ENCODE assay signal across 9 cellular contexts in the genomic region with DNA sequence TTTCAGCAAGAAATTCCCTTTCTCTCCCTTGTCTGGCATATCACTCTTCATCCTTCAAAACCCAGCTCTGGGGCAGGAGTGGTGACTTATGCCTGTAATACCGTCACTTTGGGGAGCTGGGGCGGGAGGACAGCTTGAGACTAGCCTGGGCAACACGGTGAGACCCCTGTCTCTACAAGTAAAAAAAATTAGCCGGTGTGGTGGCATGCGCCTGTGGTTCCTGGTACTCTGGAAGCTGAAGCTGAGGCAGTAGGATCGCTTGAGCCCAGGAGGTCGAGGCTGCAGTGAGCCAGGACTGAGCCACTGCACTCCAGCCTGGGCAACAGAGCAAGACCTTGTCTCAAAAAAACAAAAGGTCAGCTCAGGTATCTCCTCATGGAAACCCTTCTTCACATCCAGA. TPM values are rescaled to one million over a fixed set of nuclear protein-coding genes. Genes with fewer than 3 reads are reported as not detected.
A peak's percentile ranks its signal among the peaks of the same experiment; 100 is the strongest.
DNase-seq lines count a peak whose midpoint lies in the region; ATAC-seq, FAIRE-seq and TF ChIP-seq lines count a peak whose summit lies in the region.
"Had no signal": no experiment of that assay in that cellular context is flagged by ENCODE, and none has a peak within 500 bp of the region (broad histone marks: within the 10 kb centered on the region; RNA-seq: fewer than 3 reads in every experiment).

No MANE protein-coding gene starts in this region.

- no peak overlapping the region for H3K14ac ChIP-seq in H1 (ENCODE audit: insufficient read length)
- no peak overlapping the region for H3K14ac ChIP-seq in neuronal stem cell (ENCODE audit: low read length)

- H3K4ac ChIP-seq in H1 (replicated peaks; ENCODE audit: insufficient read length, low read depth, low read length) (no peak overlapping the region), neuronal stem cell (ENCODE audit: low read length) (no peak overlapping the region)

- no peak for TF ChIP-seq EP300 in H1 (IDR thresholded peaks at IDR 0.05; ENCODE audit: borderline replicate concordance in 1 of 2, low read depth in 2 of 2, low read length in 2 of 2)

- no peak overlapping the region for H3K18ac ChIP-seq in H1 (ENCODE audit: extremely low read depth, low read length)
- H3K18ac ChIP-seq in neuronal stem cell (ENCODE audit: low read length) = no peak overlapping the region

- H4K91ac ChIP-seq in H1 (replicated peaks; ENCODE audit: insufficient read length, low read length) (no peak overlapping the region), neuronal stem cell (ENCODE audit: low read depth, low read length, poor library complexity) (no peak overlapping the region)

- no peak overlapping the region for H4K5ac ChIP-seq in H1 (ENCODE audit: insufficient read length, low read depth, low read length)

- H2AK5ac ChIP-seq in H1 (ENCODE audit: low read depth, low read length) = no peak overlapping the region
- no peak overlapping the region for H2AK5ac ChIP-seq in neuronal stem cell (ENCODE audit: low read depth, low read length)

- peaks cover 8 to 46% of the 10 kb centered on the region in 2 donors for H3K36me3 Mint-ChIP-seq in CD4-positive, alpha-beta memory T cell

- H3K9ac ChIP-seq in OCI-LY1 (ENCODE audit: low read length) = peak overlapping the region; percentile 96
- H3K9ac ChIP-seq in H1 (replicated peaks in 1 of 4; ENCODE audit: extremely low read depth in 1 of 4, low read depth in 3 of 4, low read length in 3 of 4) = peak overlapping the region in 2 of 4 experiments; percentile 71 to 94; a peak in 2 of 7 replicates
- H3K9ac ChIP-seq in neuronal stem cell (ENCODE audit: low read depth, low read length, poor library complexity) = no peak overlapping the region

- H3K27me3 ChIP-seq in CD4-positive, alpha-beta memory T cell (ENCODE audit: insufficient read depth, low read length) = no peaks in the 10 kb centered on the region
- H3K27me3 ChIP-seq in OCI-LY1 (ENCODE audit: insufficient read depth, low read length) (no peaks in the 10 kb centered on the region), H1 (replicated peaks in 1 of 4; ENCODE audit: control insufficient read depth in 3 of 4, extremely low read depth in 1 of 4, insufficient read depth in 3 of 4, low read length in 3 of 4) (no peaks in the 10 kb centered on the region), neuronal stem cell (ENCODE audit: control insufficient read depth in 3 of 3, insufficient read depth in 3 of 3, low read depth in 1 of 3, low read length in 3 of 3) (no peaks in the 10 kb centered on the region)

- ATAC-seq in HG03520 (IDR thresholded peaks at IDR 0.05; ENCODE audit: unreplicated experiment) = no peak

- intact Hi-C loops in CD4-positive, alpha-beta memory T cell (cut with micrococcal nuclease) = loop anchor here (2.0 kb wide), 2 partner anchors 249 to 403 kb away; partner anchors contain the start of genes CCDC87, CCS and MRPL11

- H4K20me1 ChIP-seq in OCI-LY1 (ENCODE audit: insufficient read depth, low read length) (no peaks in the 10 kb centered on the region), H1 (replicated peaks in 1 of 2; ENCODE audit: control insufficient read depth in 1 of 2, insufficient read depth in 2 of 2, low read length in 2 of 2) (peaks cover 4 to 13% of the 10 kb centered on the region in 2 experiments)

- H3K9me3 Mint-ChIP-seq in CD4-positive, alpha-beta memory T cell = peaks cover 0 to 5% (median 0%) of the 10 kb centered on the region in 8 donors

- H2BK5ac ChIP-seq in H1 (ENCODE audit: low read depth, low read length) = no peak overlapping the region
- H2BK5ac ChIP-seq in neuronal stem cell (ENCODE audit: low read length) = no peak overlapping the region

- TF ChIP-seq POLR2A in H1 (IDR thresholded peaks at IDR 0.05; ENCODE audit: control extremely low read depth in 1 of 2, low read depth in 2 of 2, low read length in 2 of 2) = no peak

- no peak overlapping the region for H3K23ac ChIP-seq in H1 (ENCODE audit: insufficient read length)
- no peak overlapping the region for H3K23ac ChIP-seq in neuronal stem cell (ENCODE audit: low read depth, low read length, poor library complexity)

- no peak overlapping the region for H2BK12ac ChIP-seq in H1 (ENCODE audit: low read depth, low read length)
- no peak overlapping the region for H2BK12ac ChIP-seq in neuronal stem cell (ENCODE audit: low read length)

- CTCF ChIA-PET in CD4-positive, alpha-beta memory T cell (lab: Charles Lee; ENCODE audit: partially characterized antibody) = interaction anchor here (0.7 to 1.8 kb wide), 3 partner anchors 9 to 163 kb away, joined by 3 to 6 read pairs (median 4); no protein-coding TSS in a partner anchor
- CTCF ChIA-PET in H1 (lab: Charles Lee; ENCODE audit: partially characterized antibody) = interaction anchor here (0.8 to 7.1 kb wide), 12 partner anchors 8 to 351 kb away, joined by 3 to 57 read pairs (median 8); partner anchors contain the start of gene C11orf86

- peak overlapping the region; percentile 97 for H3K27ac ChIP-seq in CD4-positive, alpha-beta memory T cell (ENCODE audit: low read depth, low read length)
- H3K27ac ChIP-seq in OCI-LY1 (ENCODE audit: low read depth, low read length, poor library complexity, severe bottlenecking) (peak overlapping the region; percentile 8), H1 (ENCODE audit: low read depth, low read length) (no peak overlapping the region), neuronal stem cell (replicated peaks; ENCODE audit: low read length) (no peak overlapping the region)

- no peaks in the 10 kb centered on the region for H3K9me2 ChIP-seq in OCI-LY1 (ENCODE audit: low read depth, low read length)

- H3K4me1 Mint-ChIP-seq in CD4-positive, alpha-beta memory T cell = peaks cover 34 to 59% (median 45%) of the 10 kb centered on the region in 4 donors

- no peak overlapping the region for H2BK120ac ChIP-seq in H1 (replicated peaks; ENCODE audit: low read depth, low read length)
- H2BK120ac ChIP-seq in neuronal stem cell (ENCODE audit: low read depth, low read length) = no peak overlapping the region

- H3K4me2 ChIP-seq in OCI-LY1 (ENCODE audit: low read length) (peak overlapping the region; percentile 99), H1 (ENCODE audit: insufficient read depth in 1 of 2, low read depth in 2 of 2, low read length in 2 of 2) (peak overlapping the region; percentile 75 to 93), neuronal stem cell (ENCODE audit: insufficient read depth, low read length, poor library complexity, severe bottlenecking) (peak overlapping the region; percentile 84)

- H3K27me3 Mint-ChIP-seq in CD4-positive, alpha-beta memory T cell = no peaks in the 10 kb centered on the region

- no peak for TF ChIP-seq CTCF in OCI-LY1 (IDR thresholded peaks at IDR 0.05; ENCODE audit: low read length)
- no peak for TF ChIP-seq CTCF in H1 (IDR thresholded peaks at IDR 0.05; ENCODE audit: control extremely low read depth in 1 of 3, insufficient read depth in 1 of 3, low read depth in 1 of 3, low read length in 3 of 3)

- no peak overlapping the region; the same call in 1 of the 2 replicates for H4K8ac ChIP-seq in H1 (ENCODE audit: extremely low read depth, insufficient read depth, low read length)
- H4K8ac ChIP-seq in neuronal stem cell (ENCODE audit: low read depth, low read length) = no peak overlapping the region

- FAIRE-seq in H1 (lab: Jason Lieb, UNC) = no peak

- peak overlapping the region; percentile 87 to 96 (median 92) for H3K4me3 Mint-ChIP-seq in CD4-positive, alpha-beta memory T cell

- H3K56ac ChIP-seq in H1 (replicated peaks; ENCODE audit: insufficient read length, low read depth, low read length) = no peak overlapping the region

- no peak overlapping the region for H2AFZ ChIP-seq in OCI-LY1 (ENCODE audit: low read length)
- no peak overlapping the region for H2AFZ ChIP-seq in H1 (ENCODE audit: low read length)
- no peak overlapping the region for H2AFZ ChIP-seq in neuronal stem cell (ENCODE audit: low read length)

- H3K27ac Mint-ChIP-seq in CD4-positive, alpha-beta memory T cell = peak overlapping the region; percentile 91 to 98 (median 96)

- H2BK20ac ChIP-seq in H1 (ENCODE audit: low read length) = no peak overlapping the region

- H3F3A ChIP-seq in OCI-LY1 (ENCODE audit: insufficient read depth, low read length) = no peaks in the 10 kb centered on the region

- H3K79me1 ChIP-seq in H1 (ENCODE audit: low read depth, low read length) = peaks cover 18% of the 10 kb centered on the region
- H3K79me1 ChIP-seq in neuronal stem cell (ENCODE audit: low read depth, low read length) = peaks cover 16% of the 10 kb centered on the region

- no peak for TF ChIP-seq RAD21 in H1 (IDR thresholded peaks at IDR 0.05 in 1 of 2, conservative IDR thresholded peaks at IDR 0.05 in 1 of 2; ENCODE audit: low read depth in 2 of 2, low read length in 2 of 2)

- no peaks in the 10 kb centered on the region for H3K9me3 ChIP-seq in CD4-positive, alpha-beta memory T cell (ENCODE audit: control insufficient read depth in 1 of 2, low read length in 2 of 2)
- no peaks in the 10 kb centered on the region for H3K9me3 ChIP-seq in OCI-LY1 (ENCODE audit: low read length)
- H3K9me3 ChIP-seq in H1 (ENCODE audit: insufficient read depth in 2 of 2, low read depth in 1 of 2, low read length in 1 of 2) = no peaks in the 10 kb centered on the region
- H3K9me3 ChIP-seq in neuronal stem cell (replicated peaks in 1 of 2; ENCODE audit: control insufficient read depth in 2 of 2, insufficient read depth in 1 of 2, low read depth in 1 of 2, low read length in 2 of 2) = no peaks in the 10 kb centered on the region

- H3K79me2 ChIP-seq in OCI-LY1 (ENCODE audit: insufficient read depth, low read length) (peaks cover 16% of the 10 kb centered on the region), H1 (ENCODE audit: control insufficient read depth in 1 of 2, insufficient read depth in 2 of 2, low read length in 2 of 2) (peaks cover 0 to 26% of the 10 kb centered on the region in 2 experiments; a peak in 3 of 4 replicates)

- H2BK15ac ChIP-seq in H1 (ENCODE audit: low read length) (no peak overlapping the region), neuronal stem cell (ENCODE audit: low read length) (no peak overlapping the region)

- peaks cover 11% of the 10 kb centered on the region for H3K36me3 ChIP-seq in CD4-positive, alpha-beta memory T cell (ENCODE audit: insufficient read depth, low read length)
- H3K36me3 ChIP-seq in OCI-LY1 (ENCODE audit: insufficient read depth, low read length) (peaks cover 42% of the 10 kb centered on the region; the same call in 1 of the 2 replicates), H1 (ENCODE audit: control insufficient read depth in 2 of 4, insufficient read depth in 4 of 4, low read length in 3 of 4) (peaks cover 8 to 33% (median 14%) of the 10 kb centered on the region in 4 experiments), neuronal stem cell (replicated peaks in 1 of 2; ENCODE audit: control insufficient read depth in 2 of 2, insufficient read depth in 2 of 2, low read length in 2 of 2) (peaks cover 31 to 60% of the 10 kb centered on the region in 2 donors)

- H3K4me3 ChIP-seq in CD4-positive, alpha-beta memory T cell (ENCODE audit: low read length in 2 of 2) = peak overlapping the region; percentile 32 to 88
- H3K4me3 ChIP-seq in OCI-LY1 (ENCODE audit: low read depth, low read length, poor library complexity, severe bottlenecking) (peak overlapping the region; percentile 92), H1 (ENCODE audit: extremely low read depth in 1 of 4, insufficient read depth in 2 of 4, low read depth in 3 of 4, low read length in 4 of 4) (peak overlapping the region; percentile 79 to 92 (median 90); a peak in 5 of 8 replicates), neuronal stem cell (ENCODE audit: low read length in 2 of 2) (peak overlapping the region in 1 of 2 donors; percentile 90)

- POLR2A ChIA-PET in CD4-positive, alpha-beta memory T cell (lab: Charles Lee; ENCODE audit: partially characterized antibody) = interaction anchor here (0.6 to 6.0 kb wide), 17 partner anchors 8 to 530 kb away, joined by 3 to 122 read pairs (median 6); partner anchors contain the start of genes ACTN3, DPP3, KDM2A and RBM14
- POLR2A ChIA-PET in H1 (lab: Charles Lee; ENCODE audit: partially characterized antibody) = interaction anchor here (0.9 to 4.2 kb wide), 7 partner anchors 8 to 225 kb away, joined by 3 to 53 read pairs (median 3); partner anchors contain the start of gene SPTBN2

- H3K4me1 ChIP-seq in CD4-positive, alpha-beta memory T cell (ENCODE audit: insufficient read depth, low read length) = peaks cover 50% of the 10 kb centered on the region
- peaks cover 40% of the 10 kb centered on the region for H3K4me1 ChIP-seq in OCI-LY1 (ENCODE audit: insufficient read depth, low read length, severe bottlenecking)
- peaks cover 0 to 11% (median 3%) of the 10 kb centered on the region in 4 experiments; a peak in 4 of 7 replicates for H3K4me1 ChIP-seq in H1 (replicated peaks in 1 of 4; ENCODE audit: control insufficient read depth in 3 of 4, insufficient read depth in 4 of 4, low read length in 3 of 4)
- peaks cover 7 to 9% of the 10 kb centered on the region in 2 donors for H3K4me1 ChIP-seq in neuronal stem cell (ENCODE audit: control insufficient read depth in 2 of 2, insufficient read depth in 1 of 2, low read depth in 1 of 2, low read length in 2 of 2)

- WGBS in H1 (ENCODE audit: extremely low coverage in 1 of 2, insufficient coverage in 1 of 2, insufficient read length in 1 of 2, insufficient replicate concordance in 2 of 2, low coverage in 1 of 2, low lambda C conversion rate in 2 of 2, missing lambda C conversion rate in 1 of 2), 2 experiments = 91% methylated on average over 7 of the region's 7 CpGs; no CpG with 5 or more reads in 1 of the 2 experiments
- WGBS in neuronal stem cell (ENCODE audit: extremely low coverage in 2 of 2, insufficient read length in 2 of 2, insufficient replicate concordance in 1 of 2), 2 donors = no CpG with 5 or more reads among the region's 7 CpGs

- no peak for DNase-seq in CD4-positive, alpha-beta memory T cell
- DNase-seq in H1 (ENCODE audit: low read depth in 1 of 2, low spot score in 2 of 2) (no peak), neuronal stem cell (ENCODE audit: low spot score) (no peak), OCI-M1 (lab: John Stamatoyannopoulos, UW) (no peak), NCI-H524 (lab: John Stamatoyannopoulos, UW) (no peak)
- DNase-seq in activated CD4-positive, alpha-beta T cell treated with anti-CD3 and anti-CD28 coated beads for 1 hour = no peak
- DNase-seq: NCI-H1105 treated with DMSO at 0.1 percent for 48 hours had no signal

- H3K23me2 ChIP-seq in H1 (ENCODE audit: low read depth, low read length) = peaks cover 9% of the 10 kb centered on the region

RNA-seq across cellular contexts. Expression of gene RCE1, which starts 1.4 kb away (rescaled TPM):
- 10 to 100 TPM; 30.0 to 34.5 TPM for total RNA-seq in CD4-positive, alpha-beta memory T cell
- polyA plus RNA-seq in CD4-positive, alpha-beta memory T cell = 10 to 100 TPM; 23.3 to 31.3 TPM
- 33.7 and 35.8 TPM in 2 replicates for total RNA-seq in H1 (2021; fragmentation: NEBNext Ultra II Directional; extraction: Animal tissue kit (Norgen Biotek cat#: 25700))
- polyA plus RNA-seq in H1 (2011; rRNA removed) = 84.8 and 119 TPM in 2 replicates
- polyA plus RNA-seq in H1 (2011; cell fraction: cytosol; rRNA removed) = 51.7 TPM
- 112 TPM for polyA plus RNA-seq in H1 (2011; cell fraction: nucleus; rRNA removed)
- 26.3 to 35.1 TPM (median 34.3 TPM) in 4 replicates for polyA plus RNA-seq in H1 (2012, experiment 1 of 2)
- polyA plus RNA-seq in H1 (2012, experiment 2 of 2) = 38.1 TPM
- polyA plus RNA-seq in H1 (2013, experiment 1 of 2) = 44.3 TPM
- polyA plus RNA-seq in H1 (2013, experiment 2 of 2) = 46.4 TPM
- 22.8 and 25.8 TPM in 2 replicates for polyA minus RNA-seq in H1 (2011; rRNA and poly(A)+ RNA removed)
- polyA minus RNA-seq in H1 (2011; cell fraction: cytosol; rRNA and poly(A)+ RNA removed) = 22.8 TPM
- 27.7 TPM for polyA minus RNA-seq in H1 (2011; cell fraction: nucleus; rRNA and poly(A)+ RNA removed)
- polyA plus RNA-seq in neuronal stem cell (2013, experiment 1 of 2) = 25.4 TPM
- polyA plus RNA-seq in neuronal stem cell (2013, experiment 2 of 2) = 23.9 TPM

RNA-seq across cellular contexts. Expression of gene LRFN4, which starts 15.0 kb away (rescaled TPM):
- total RNA-seq in CD4-positive, alpha-beta memory T cell = 1 to 10 TPM; 5.1 to 5.3 TPM
- 1 to 10 TPM in 1 of 2 donors, under 1 TPM in 1; 0.42 to 2.9 TPM for polyA plus RNA-seq in CD4-positive, alpha-beta memory T cell
- 64.3 and 67.6 TPM in 2 replicates for total RNA-seq in H1 (2021; fragmentation: NEBNext Ultra II Directional; extraction: Animal tissue kit (Norgen Biotek cat#: 25700))
- polyA plus RNA-seq in H1 (2011; rRNA removed) = 49.8 and 66.9 TPM in 2 replicates
- 38.6 TPM for polyA plus RNA-seq in H1 (2011; cell fraction: cytosol; rRNA removed)
- 112 TPM for polyA plus RNA-seq in H1 (2011; cell fraction: nucleus; rRNA removed)
- 24.3 to 37.8 TPM (median 34.2 TPM) in 4 replicates for polyA plus RNA-seq in H1 (2012, experiment 1 of 2)
- 32.6 TPM for polyA plus RNA-seq in H1 (2012, experiment 2 of 2)
- 37.5 TPM for polyA plus RNA-seq in H1 (2013, experiment 1 of 2)
- 32.3 TPM for polyA plus RNA-seq in H1 (2013, experiment 2 of 2)
- polyA minus RNA-seq in H1 (2011; rRNA and poly(A)+ RNA removed) = 8.3 and 9.8 TPM in 2 replicates
- 32.6 TPM for polyA minus RNA-seq in H1 (2011; cell fraction: cytosol; rRNA and poly(A)+ RNA removed)
- 32.0 TPM for polyA minus RNA-seq in H1 (2011; cell fraction: nucleus; rRNA and poly(A)+ RNA removed)
- polyA plus RNA-seq in neuronal stem cell (2013, experiment 1 of 2) = 19.8 TPM
- polyA plus RNA-seq in neuronal stem cell (2013, experiment 2 of 2) = 20.8 TPM

Comparison
In these comparisons a context has a peak if more than half of its experiments do, and no peak if none do; other contexts are left out.
1. H3K27ac ChIP-seq: peak in CD4-positive, alpha-beta memory T cell (single experiment) and OCI-LY1 (single experiment); none in H1 (single experiment) and neuronal stem cell (single experiment).
2. RNA of gene LRFN4, which starts 15.0 kb away (total RNA-seq): 64.3 to 67.6 TPM in H1; 5.1 to 5.3 TPM in CD4-positive, alpha-beta memory T cell; every median in the first group is over 10 times any median in the second.
3. Peak in every context shown above with its lines, with median percentiles within 50 percentile points of each other: H3K4me2 ChIP-seq.